In the genomic region with DNA sequence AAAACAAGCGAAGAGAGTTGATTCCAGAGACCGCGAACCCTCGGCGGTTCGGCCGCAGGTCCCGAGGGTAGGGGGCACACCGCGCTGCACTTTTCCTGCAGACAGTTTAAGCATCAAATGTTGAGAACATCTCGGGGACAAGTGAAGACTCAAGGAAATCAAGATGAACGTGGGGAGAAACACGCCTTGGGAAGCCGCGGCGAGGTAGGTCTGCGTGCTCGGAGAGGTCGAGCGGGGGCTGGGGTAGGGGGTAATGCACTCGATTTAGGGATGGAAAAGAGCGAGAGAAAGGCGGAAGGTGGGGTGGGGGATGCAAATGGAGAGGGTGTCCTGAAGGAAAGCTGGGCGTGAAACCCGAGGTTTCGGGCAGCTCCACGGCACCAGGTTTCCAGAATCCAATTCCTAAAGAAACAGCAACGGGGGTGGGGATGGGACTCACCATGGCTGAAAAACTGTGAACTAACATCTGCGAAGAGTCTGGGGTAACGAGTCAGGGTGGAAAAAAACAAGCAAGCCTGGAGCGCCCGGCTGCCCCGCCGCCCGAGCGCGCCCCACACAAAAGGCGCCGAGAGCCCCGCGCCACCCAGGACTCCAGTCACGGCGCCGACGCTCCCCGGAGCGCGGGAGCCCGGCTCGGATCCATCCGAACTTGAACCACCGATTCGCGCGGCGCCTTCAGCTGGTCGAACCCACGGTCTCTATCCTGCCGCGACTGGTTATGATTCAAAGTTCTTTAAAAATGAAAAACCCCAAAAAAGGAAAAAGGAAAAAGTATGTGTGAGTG, we compare ENCODE assay signal across 8 cellular contexts. TPM values are rescaled to one million over a fixed set of nuclear protein-coding genes. Genes with fewer than 3 reads are reported as not detected.
DNase-seq lines count a peak whose midpoint lies in the region; ATAC-seq and TF ChIP-seq lines count a peak whose summit lies in the region.

No MANE protein-coding gene starts in this region.

- no peak overlapping the region for H2AFZ ChIP-seq in Karpas-422 (ENCODE audit: low read length)

- H3K4me1 ChIP-seq in CD4-positive, alpha-beta memory T cell (ENCODE audit: insufficient read depth, low read length), result peaks cover 33% of the 10 kb centered on the region
- peaks cover 11% of the 10 kb centered on the region for H3K4me1 ChIP-seq in Karpas-422 (ENCODE audit: low read length)
- H3K4me1 ChIP-seq in naive thymus-derived CD4-positive, alpha-beta T cell (ENCODE audit: control insufficient read depth in 2 of 2, insufficient read depth in 2 of 2, low read length in 2 of 2), result peaks cover 8 to 31% of the 10 kb centered on the region in 2 donors

- H3K79me2 ChIP-seq in Karpas-422 (ENCODE audit: low read length), result no peaks in the 10 kb centered on the region

- H3K4me2 ChIP-seq in Karpas-422 (ENCODE audit: low read depth, low read length, poor library complexity, severe bottlenecking), result peak overlapping the region; percentile 79

- H3K27ac Mint-ChIP-seq in CD4-positive, alpha-beta memory T cell, result peak overlapping the region in 6 of 7 donors; percentile 77 to 90 (median 88)
- H3K27ac Mint-ChIP-seq in naive thymus-derived CD4-positive, alpha-beta T cell, result peak overlapping the region in 8 of 9 donors; percentile 38 to 91 (median 82)

- no peak for TF ChIP-seq CTCF in coronary artery (IDR thresholded peaks at IDR 0.05)

- peaks cover 61% of the 10 kb centered on the region in 2 donors for H3K27me3 Mint-ChIP-seq in CD4-positive, alpha-beta memory T cell
- peaks cover 88 to 94% (median 90%) of the 10 kb centered on the region in 5 donors for H3K27me3 Mint-ChIP-seq in naive thymus-derived CD4-positive, alpha-beta T cell

- H3K4me3 ChIP-seq in CD4-positive, alpha-beta memory T cell (ENCODE audit: low read length in 2 of 2), result peak overlapping the region; percentile 42 to 67
- H3K4me3 ChIP-seq in Karpas-422 (ENCODE audit: low read length), result no peak overlapping the region
- peak overlapping the region; percentile 74 for H3K4me3 ChIP-seq in coronary artery
- peak overlapping the region; percentile 68 for H3K4me3 ChIP-seq in naive thymus-derived CD4-positive, alpha-beta T cell (ENCODE audit: low read length)

- H3K4me3 Mint-ChIP-seq in CD4-positive, alpha-beta memory T cell, result peak overlapping the region; percentile 89 to 97 (median 91)
- peak overlapping the region; percentile 88 to 98 (median 96) for H3K4me3 Mint-ChIP-seq in naive thymus-derived CD4-positive, alpha-beta T cell

- H3K9me3 ChIP-seq in CD4-positive, alpha-beta memory T cell (ENCODE audit: control insufficient read depth in 1 of 2, low read length in 2 of 2), result no peaks in the 10 kb centered on the region
- no peaks in the 10 kb centered on the region for H3K9me3 ChIP-seq in Karpas-422 (ENCODE audit: low read length)
- H3K9me3 ChIP-seq in naive thymus-derived CD4-positive, alpha-beta T cell (ENCODE audit: control insufficient read depth in 2 of 3, low read length in 3 of 3), result peaks cover 0 to 45% (median 0%) of the 10 kb centered on the region in 3 experiments

- ATAC-seq in naive thymus-derived CD4-positive, alpha-beta T cell, result peak; percentile 20
- ATAC-seq in GM18517 (IDR thresholded peaks at IDR 0.05; ENCODE audit: unreplicated experiment) (no peak), GM18870 (IDR thresholded peaks at IDR 0.05; ENCODE audit: unreplicated experiment) (no peak)

- H4K20me1 ChIP-seq in Karpas-422 (ENCODE audit: insufficient read depth, low read depth, low read length), result no peaks in the 10 kb centered on the region

- no peaks in the 10 kb centered on the region for H3K9me2 ChIP-seq in Karpas-422 (replicated peaks; ENCODE audit: insufficient read depth, low read length)

- CTCF ChIA-PET in CD4-positive, alpha-beta memory T cell (lab: Charles Lee; ENCODE audit: partially characterized antibody), result no interaction called here
- CTCF ChIA-PET in naive thymus-derived CD4-positive, alpha-beta T cell (lab: Charles Lee), result no interaction called here
- CTCF ChIA-PET in HEK293T (lab: Yijun Ruan, JAX), result interaction anchor here (0.5 to 0.6 kb wide), 2 partner anchors 16 to 193 kb away, joined by 3 to 4 read pairs; no protein-coding TSS in a partner anchor

- no peak overlapping the region for H3K9ac ChIP-seq in Karpas-422 (ENCODE audit: low read length)

- intact Hi-C loops in CD4-positive, alpha-beta memory T cell (cut with micrococcal nuclease), result no loop called here
- intact Hi-C loops in naive thymus-derived CD4-positive, alpha-beta T cell (cut with micrococcal nuclease), result loop anchor here (5.0 to 10.0 kb wide), 2 partner anchors 116 to 473 kb away; a partner anchor contains a TSS

- peaks cover 2 to 62% (median 54%) of the 10 kb centered on the region in 8 donors for H3K9me3 Mint-ChIP-seq in CD4-positive, alpha-beta memory T cell
- H3K9me3 Mint-ChIP-seq in naive thymus-derived CD4-positive, alpha-beta T cell, result peaks cover 7 to 87% (median 43%) of the 10 kb centered on the region in 11 donors

- H3K4me1 Mint-ChIP-seq in CD4-positive, alpha-beta memory T cell, result peaks cover 19 to 54% (median 31%) of the 10 kb centered on the region in 4 donors
- H3K4me1 Mint-ChIP-seq in naive thymus-derived CD4-positive, alpha-beta T cell, result peaks cover 34 to 56% (median 44%) of the 10 kb centered on the region in 7 donors

- H3K27ac ChIP-seq in CD4-positive, alpha-beta memory T cell (ENCODE audit: low read depth, low read length), result no peak overlapping the region
- H3K27ac ChIP-seq in Karpas-422 (ENCODE audit: low read length) (no peak overlapping the region), coronary artery (no peak overlapping the region)
- no peak overlapping the region for H3K27ac ChIP-seq in naive thymus-derived CD4-positive, alpha-beta T cell (ENCODE audit: low read depth, low read length)

- DNase-seq in CD4-positive, alpha-beta memory T cell, result no peak
- DNase-seq in Karpas-422 (no peak), coronary artery (ENCODE audit: low spot score) (no peak), HEK293T (ENCODE audit: extremely low spot score) (no peak), cortex of kidney (lab: John Stamatoyannopoulos, UW) (no peak)
- no peak for DNase-seq in naive thymus-derived CD4-positive, alpha-beta T cell

- no peaks in the 10 kb centered on the region for H3K36me3 ChIP-seq in CD4-positive, alpha-beta memory T cell (ENCODE audit: insufficient read depth, low read length)
- H3K36me3 ChIP-seq in Karpas-422 (ENCODE audit: insufficient read depth, low read length), result no peaks in the 10 kb centered on the region
- H3K36me3 ChIP-seq in naive thymus-derived CD4-positive, alpha-beta T cell (ENCODE audit: control insufficient read depth in 2 of 3, insufficient read depth in 3 of 3, low read length in 3 of 3), result no peaks in the 10 kb centered on the region

- H3K27me3 ChIP-seq in CD4-positive, alpha-beta memory T cell (ENCODE audit: insufficient read depth, low read length), result peaks cover 39% of the 10 kb centered on the region
- H3K27me3 ChIP-seq in Karpas-422 (ENCODE audit: low read length), result no peaks in the 10 kb centered on the region
- H3K27me3 ChIP-seq in naive thymus-derived CD4-positive, alpha-beta T cell (ENCODE audit: control insufficient read depth in 2 of 2, insufficient read depth in 2 of 2, low read length in 2 of 2), result peaks cover 30 to 43% of the 10 kb centered on the region in 2 donors

- peaks cover 0 to 25% of the 10 kb centered on the region in 2 donors for H3K36me3 Mint-ChIP-seq in CD4-positive, alpha-beta memory T cell
- H3K36me3 Mint-ChIP-seq in naive thymus-derived CD4-positive, alpha-beta T cell, result peaks cover 0 to 31% (median 19%) of the 10 kb centered on the region in 5 donors

- POLR2A ChIA-PET in CD4-positive, alpha-beta memory T cell (lab: Charles Lee; ENCODE audit: partially characterized antibody), result interaction anchor here (1.0 kb wide), 1 partner anchor 26 kb away, joined by 3 read pairs; no protein-coding TSS in a partner anchor
- POLR2A ChIA-PET in naive thymus-derived CD4-positive, alpha-beta T cell (lab: Charles Lee), result no interaction called here
- POLR2A ChIA-PET in HEK293T (lab: Yijun Ruan, JAX), result interaction anchor here (1.1 to 8.7 kb wide), 2 partner anchors 15 to 97 kb away, joined by 3 to 143 read pairs; no protein-coding TSS in a partner anchor

TF ChIP-seq in HEK293T, 16 proteins besides CTCF, POLR2A, EP300 and RAD21:
- TF ChIP-seq TARDBP (IDR thresholded peaks at IDR 0.05) (no peak), HDGF (IDR thresholded peaks at IDR 0.05; ENCODE audit: borderline replicate concordance) (no peak), BHLHE40 (IDR thresholded peaks at IDR 0.05; ENCODE audit: borderline replicate concordance) (no peak), NFRKB (IDR thresholded peaks at IDR 0.05) (no peak), ARNT (IDR thresholded peaks at IDR 0.05) (no peak), L3MBTL2 (conservative IDR thresholded peaks at IDR 0.05) (no peak)

RNA-seq across cellular contexts. Expression of a gene that starts 3.6 kb away (rescaled TPM):
- not detected for total RNA-seq in CD4-positive, alpha-beta memory T cell
- not detected for polyA plus RNA-seq in CD4-positive, alpha-beta memory T cell
- 0.22 and 0.34 TPM in 2 replicates for total RNA-seq in Karpas-422 (2014; rRNA removed; shearing (Covaris generic); ENCODE audit: low replicate concordance)
- not detected for total RNA-seq in naive thymus-derived CD4-positive, alpha-beta T cell
- not detected for polyA plus RNA-seq in naive thymus-derived CD4-positive, alpha-beta T cell
